In the genomic region with DNA sequence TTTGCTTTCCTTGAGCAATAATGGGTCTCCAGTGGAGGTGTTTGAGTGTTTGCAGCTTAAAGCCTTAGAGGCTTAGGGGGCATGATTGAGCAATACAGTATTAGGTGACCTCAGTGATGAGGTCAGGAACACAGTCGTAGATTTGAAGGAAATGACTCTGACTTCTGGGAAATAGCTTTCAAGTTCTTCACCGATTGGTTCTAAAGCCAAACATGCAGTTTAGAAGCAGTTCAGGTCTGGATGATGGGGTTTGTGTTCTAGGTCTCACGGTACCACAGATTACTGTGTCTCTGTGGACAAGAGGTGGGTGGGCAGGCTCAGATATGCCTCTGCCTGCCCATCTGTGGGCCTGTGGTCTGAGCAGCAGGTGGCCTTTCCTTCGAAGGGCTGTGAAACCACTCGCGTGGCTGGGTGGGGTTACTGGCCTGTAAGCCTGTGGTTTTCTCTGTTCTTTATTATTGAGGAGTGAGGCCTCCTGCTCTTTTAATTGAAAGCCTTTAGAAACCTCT, we compare ENCODE assay signal across 8 cellular contexts. TPM values are rescaled to one million over a fixed set of nuclear protein-coding genes. Genes with fewer than 3 reads are reported as not detected.
A peak's percentile ranks its signal among the peaks of the same experiment; 100 is the strongest.
DNase-seq lines count a peak whose midpoint lies in the region; ATAC-seq and TF ChIP-seq lines count a peak whose summit lies in the region.

No MANE protein-coding gene starts in this region.

- H3K36me3 Mint-ChIP-seq in activated naive CD4-positive, alpha-beta T cell treated with anti-CD3 and anti-CD28 coated beads, Interleukin-2, amount 50 U/mL, for 24 hours = peaks cover 38% of the 10 kb centered on the region
- peaks cover 33% of the 10 kb centered on the region for H3K36me3 Mint-ChIP-seq in nephron progenitor cell (ENCODE audit: low read depth)

- H3K9me3 ChIP-seq in KOPT-K1 (ENCODE audit: insufficient read depth, low read length, poor library complexity, severe bottlenecking) (no peaks in the 10 kb centered on the region), transverse colon (no peaks in the 10 kb centered on the region)

- peak; percentile 31 for DNase-seq in GM04503 (ENCODE audit: low read depth)
- DNase-seq in iris pigment epithelial cell (ENCODE audit: low read depth) = peak; percentile 91
- DNase-seq in transverse colon = peak; percentile 69
- no peak for DNase-seq in nephron progenitor cell
- no peak for DNase-seq in NCI-H1694 treated with DMSO at 0.1 percent for 48 hours (lab: John Stamatoyannopoulos, UW)

- H3K27me3 Mint-ChIP-seq in activated naive CD4-positive, alpha-beta T cell treated with anti-CD3 and anti-CD28 coated beads, Interleukin-2, amount 50 U/mL, for 24 hours = no peaks in the 10 kb centered on the region
- H3K27me3 Mint-ChIP-seq in nephron progenitor cell (ENCODE audit: low read depth, poor library complexity) = no peaks in the 10 kb centered on the region

- peak; percentile 68 for ATAC-seq in GM21529 (IDR thresholded peaks at IDR 0.05; ENCODE audit: unreplicated experiment)

- in situ Hi-C loops in transverse colon (cut with MboI; ENCODE audit: low pct_ligation_motif_present in 1 of 4, low pct_unique_long_range_greater_than_20kb in 1 of 4, low sequenced_read_pairs in 3 of 4) = no loop called here

- peak overlapping the region; percentile 93 for H3K27ac Mint-ChIP-seq in activated naive CD4-positive, alpha-beta T cell treated with anti-CD3 and anti-CD28 coated beads, Interleukin-2, amount 50 U/mL, for 24 hours
- H3K27ac Mint-ChIP-seq in nephron progenitor cell = no peak overlapping the region

- no peak for TF ChIP-seq CTCF in transverse colon (IDR thresholded peaks at IDR 0.05)
- no peak for TF ChIP-seq CTCF in nephron progenitor cell (IDR thresholded peaks at IDR 0.05)

- H3K4me3 Mint-ChIP-seq in activated naive CD4-positive, alpha-beta T cell treated with anti-CD3 and anti-CD28 coated beads, Interleukin-2, amount 50 U/mL, for 24 hours = peak overlapping the region; percentile 84
- H3K4me3 Mint-ChIP-seq in nephron progenitor cell = no peak overlapping the region

- no peak for TF ChIP-seq EP300 in transverse colon (IDR thresholded peaks at IDR 0.05; ENCODE audit: low read depth)

- no peak overlapping the region for H3K4me3 ChIP-seq in transverse colon

- no peak for TF ChIP-seq POLR2A in transverse colon (IDR thresholded peaks at IDR 0.05)

- H3K9me3 Mint-ChIP-seq in activated naive CD4-positive, alpha-beta T cell treated with anti-CD3 and anti-CD28 coated beads, Interleukin-2, amount 50 U/mL, for 24 hours = no peaks in the 10 kb centered on the region
- H3K9me3 Mint-ChIP-seq in nephron progenitor cell = no peaks in the 10 kb centered on the region

- WGBS in transverse colon (ENCODE audit: low coverage in 1 of 2), 2 donors = 30 to 49% methylated on average over 2 to 6 of the region's 6 CpGs

- H3K27me3 ChIP-seq in transverse colon = no peaks in the 10 kb centered on the region

- H3K36me3 ChIP-seq in KOPT-K1 (ENCODE audit: insufficient read depth, low read length) = peaks cover 87% of the 10 kb centered on the region
- peaks cover 0 to 24% (median 9%) of the 10 kb centered on the region in 4 donors for H3K36me3 ChIP-seq in transverse colon

- H3K27ac ChIP-seq in KOPT-K1 (ENCODE audit: low read depth, low read length, poor library complexity, severe bottlenecking) = peak overlapping the region; percentile 57
- peak overlapping the region; percentile 63 to 83 (median 82) for H3K27ac ChIP-seq in transverse colon

- intact Hi-C loops in transverse colon (cut with DNase I; ENCODE audit: low total_unique reads) = no loop called here

- H3K4me1 ChIP-seq in transverse colon = peaks cover 0 to 37% (median 25%) of the 10 kb centered on the region in 4 donors

- H3K4me1 Mint-ChIP-seq in activated naive CD4-positive, alpha-beta T cell treated with anti-CD3 and anti-CD28 coated beads, Interleukin-2, amount 50 U/mL, for 24 hours = peaks cover 59% of the 10 kb centered on the region
- H3K4me1 Mint-ChIP-seq in nephron progenitor cell = peaks cover 13% of the 10 kb centered on the region

RNA-seq across cellular contexts. Expression of a gene that starts 7.8 kb away (rescaled TPM):
- total RNA-seq in transverse colon = 100 to 1,000 TPM in 1 of 4 donors, 10 to 100 TPM in 2, 1 to 10 TPM in 1; 2.2 to 220 (median 17.8) TPM

RNA-seq across cellular contexts. Expression of a gene that starts 27.6 kb away (rescaled TPM):
- total RNA-seq in transverse colon = 10 to 100 TPM; 43.0 to 91.9 (median 68.8) TPM

RNA-seq across cellular contexts. Expression of a gene that starts 58.5 kb away (rescaled TPM):
- 10 to 100 TPM in 2 of 4 donors, 1 to 10 TPM in 1, not detected in 1; 3.0 to 51.5 (median 44.0) TPM for total RNA-seq in transverse colon

Comparison
In these comparisons a context has a peak if more than half of its experiments do, and no peak if none do; other contexts are left out.
1. DNase-seq: peak in GM04503 (single experiment), iris pigment epithelial cell (single experiment) and transverse colon (single experiment); none in nephron progenitor cell (single experiment) and NCI-H1694 treated with DMSO at 0.1 percent for 48 hours (single experiment).